1 cellular context compared by ENCODE assay signal in the genomic region with DNA sequence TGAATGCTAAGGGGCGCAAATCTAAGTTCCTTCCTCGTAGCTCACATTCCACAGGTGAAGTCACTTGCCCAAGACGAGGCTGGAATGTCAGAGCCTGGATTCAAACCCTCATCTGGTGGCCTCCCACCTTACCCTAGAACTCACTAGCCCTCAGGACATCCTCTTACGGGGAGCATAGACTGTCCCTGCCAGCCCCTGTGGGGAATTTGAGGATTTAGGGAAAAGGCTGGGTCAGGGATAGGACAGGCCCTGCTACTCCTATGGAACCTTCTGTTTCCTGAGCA.
TF ChIP-seq lines count a peak whose summit lies in the region.

No MANE protein-coding gene starts in this region.

TF ChIP-seq in GM23338, 12 proteins besides CTCF, POLR2A, EP300 and RAD21 (continued from another document):
- no peak for TF ChIP-seq ZNF462 (CRISPR knock-in tag; IDR thresholded peaks at IDR 0.05)
- no peak for TF ChIP-seq CREB1 (CRISPR knock-in tag; IDR thresholded peaks at IDR 0.05; ENCODE audit: low read depth)
- no peak for TF ChIP-seq ZNF114 (CRISPR knock-in tag; IDR thresholded peaks at IDR 0.05)
- no peak for TF ChIP-seq NANOG (IDR thresholded peaks at IDR 0.05; ENCODE audit: borderline replicate concordance)
- TF ChIP-seq EZH2 (IDR thresholded peaks at IDR 0.05; ENCODE audit: low read depth, unreplicated experiment): no peak
- no peak for TF ChIP-seq STAT1 (IDR thresholded peaks at IDR 0.05; ENCODE audit: unreplicated experiment)
- TF ChIP-seq, protein P1, sequence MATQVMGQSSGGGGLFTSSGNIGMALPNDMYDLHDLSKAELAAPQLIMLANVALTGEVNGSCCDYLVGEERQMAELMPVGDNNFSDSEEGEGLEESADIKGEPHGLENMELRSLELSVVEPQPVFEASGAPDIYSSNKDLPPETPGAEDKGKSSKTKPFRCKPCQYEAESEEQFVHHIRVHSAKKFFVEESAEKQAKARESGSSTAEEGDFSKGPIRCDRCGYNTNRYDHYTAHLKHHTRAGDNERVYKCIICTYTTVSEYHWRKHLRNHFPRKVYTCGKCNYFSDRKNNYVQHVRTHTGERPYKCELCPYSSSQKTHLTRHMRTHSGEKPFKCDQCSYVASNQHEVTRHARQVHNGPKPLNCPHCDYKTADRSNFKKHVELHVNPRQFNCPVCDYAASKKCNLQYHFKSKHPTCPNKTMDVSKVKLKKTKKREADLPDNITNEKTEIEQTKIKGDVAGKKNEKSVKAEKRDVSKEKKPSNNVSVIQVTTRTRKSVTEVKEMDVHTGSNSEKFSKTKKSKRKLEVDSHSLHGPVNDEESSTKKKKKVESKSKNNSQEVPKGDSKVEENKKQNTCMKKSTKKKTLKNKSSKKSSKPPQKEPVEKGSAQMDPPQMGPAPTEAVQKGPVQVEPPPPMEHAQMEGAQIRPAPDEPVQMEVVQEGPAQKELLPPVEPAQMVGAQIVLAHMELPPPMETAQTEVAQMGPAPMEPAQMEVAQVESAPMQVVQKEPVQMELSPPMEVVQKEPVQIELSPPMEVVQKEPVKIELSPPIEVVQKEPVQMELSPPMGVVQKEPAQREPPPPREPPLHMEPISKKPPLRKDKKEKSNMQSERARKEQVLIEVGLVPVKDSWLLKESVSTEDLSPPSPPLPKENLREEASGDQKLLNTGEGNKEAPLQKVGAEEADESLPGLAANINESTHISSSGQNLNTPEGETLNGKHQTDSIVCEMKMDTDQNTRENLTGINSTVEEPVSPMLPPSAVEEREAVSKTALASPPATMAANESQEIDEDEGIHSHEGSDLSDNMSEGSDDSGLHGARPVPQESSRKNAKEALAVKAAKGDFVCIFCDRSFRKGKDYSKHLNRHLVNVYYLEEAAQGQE (IDR thresholded peaks at IDR 0.05; ENCODE audit: unreplicated experiment): no peak
- no peak for TF ChIP-seq EZH2phosphoT487 (IDR thresholded peaks at IDR 0.05; ENCODE audit: unreplicated experiment)
- TF ChIP-seq ZNF331 (CRISPR knock-in tag; IDR thresholded peaks at IDR 0.05; ENCODE audit: low read depth): no peak
